Comparison of ENCODE assay signal across 12 cellular contexts in the genomic region with DNA sequence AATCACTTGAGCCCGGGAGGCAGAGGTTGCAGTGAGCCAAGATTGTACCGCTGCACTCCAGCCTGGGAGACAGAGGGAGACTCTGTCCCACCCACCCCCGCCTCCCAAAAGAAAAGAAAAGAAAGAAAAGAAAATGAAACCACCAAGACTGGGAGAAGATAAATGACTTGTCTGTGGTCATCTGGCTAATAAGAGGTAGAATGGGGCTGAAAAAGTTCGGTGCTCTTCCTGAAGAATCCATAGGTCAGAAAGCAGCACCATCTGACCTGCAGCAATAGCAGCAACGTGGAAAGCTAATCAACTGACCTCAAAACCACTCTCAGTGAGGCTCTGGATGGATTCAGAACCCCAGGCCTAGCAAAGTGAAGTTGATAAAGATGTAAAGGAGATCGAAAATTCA. TPM values are rescaled to one million over a fixed set of nuclear protein-coding genes. Genes with fewer than 3 reads are reported as not detected.
DNase-seq lines count a peak whose midpoint lies in the region; ATAC-seq, FAIRE-seq and TF ChIP-seq lines count a peak whose summit lies in the region.
"Had no signal": no experiment of that assay in that cellular context is flagged by ENCODE, and none has a peak within 500 bp of the region (broad histone marks: within the 10 kb centered on the region; RNA-seq: fewer than 3 reads in every experiment).

No MANE protein-coding gene starts in this region.

- H3K36me3 ChIP-seq in PC-9 (ENCODE audit: low read depth) (peaks cover 32% of the 10 kb centered on the region), prostate gland (no peaks in the 10 kb centered on the region)

- TF ChIP-seq CTCF in A549 (IDR thresholded peaks at IDR 0.05) (no peak), PC-9 (conservative IDR thresholded peaks at IDR 0.05) (no peak), prostate gland (IDR thresholded peaks at IDR 0.05) (no peak)

- H3K4me3 Mint-ChIP-seq in naive thymus-derived CD8-positive, alpha-beta T cell: no peak overlapping the region
- H3K4me3 Mint-ChIP-seq: CD14-positive monocyte had no signal

- H3K4me1 Mint-ChIP-seq in naive thymus-derived CD8-positive, alpha-beta T cell: peaks cover 4 to 29% (median 16%) of the 10 kb centered on the region in 4 donors

- H3K27me3 Mint-ChIP-seq in naive thymus-derived CD8-positive, alpha-beta T cell: no peaks in the 10 kb centered on the region

- H3K27me3 ChIP-seq in PC-9 (ENCODE audit: insufficient read depth, low read depth) (no peaks in the 10 kb centered on the region), prostate gland (replicated peaks; ENCODE audit: insufficient read depth) (no peaks in the 10 kb centered on the region)

- POLR2A ChIA-PET in A549 (lab: Yijun Ruan, JAX): interaction anchor here (1.0 to 1.2 kb wide), 2 partner anchors 18 to 21 kb away, joined by 4 to 8 read pairs; no protein-coding TSS in a partner anchor
- POLR2A ChIA-PET in PC-9 (lab: Charles Lee; ENCODE audit: unreplicated experiment): interaction anchor here (0.6 to 0.7 kb wide), 4 partner anchors 17 to 192 kb away, joined by 3 to 16 read pairs (median 4); no protein-coding TSS in a partner anchor
- POLR2A ChIA-PET in naive thymus-derived CD8-positive, alpha-beta T cell (lab: Charles Lee): no interaction called here

- TF ChIP-seq POLR2A in A549 (IDR thresholded peaks at IDR 0.05; ENCODE audit: low read length): no peak
- no peak for TF ChIP-seq POLR2A in prostate gland (IDR thresholded peaks at IDR 0.05)

- H3K4me3 ChIP-seq in A549 (no peak overlapping the region), PC-9 (no peak overlapping the region), prostate gland (no peak overlapping the region)

- no TSS peak for BruUV-seq in PC-9 (replicated peaks; lab: Mats Ljungman, UMichigan)

- peak overlapping the region in 2 of 10 donors; percentile 9 to 92 for H3K27ac Mint-ChIP-seq in naive thymus-derived CD8-positive, alpha-beta T cell

- H3K9me2 ChIP-seq in PC-9 (ENCODE audit: insufficient read depth): no peaks in the 10 kb centered on the region

- no peak for FAIRE-seq in A549 (lab: Jason Lieb, UNC)

- no peaks in the 10 kb centered on the region for H3K9me3 Mint-ChIP-seq in naive thymus-derived CD8-positive, alpha-beta T cell
- H3K9me3 Mint-ChIP-seq: CD14-positive monocyte had no signal

- H4K20me1 ChIP-seq in PC-9 (ENCODE audit: insufficient read depth): no peaks in the 10 kb centered on the region

- TF ChIP-seq RAD21 in A549 (conservative IDR thresholded peaks at IDR 0.05 in 1 of 2, IDR thresholded peaks at IDR 0.05 in 1 of 2): no peak

- peaks cover 35% of the 10 kb centered on the region for H3F3A ChIP-seq in PC-9 (ENCODE audit: insufficient read depth, low read depth)

- 90% methylated on average over 6 of the region's 6 CpGs for WGBS in A549 (ENCODE audit: missing lambda C conversion rate)
- 95% methylated on average over 6 of the region's 6 CpGs for WGBS in prostate gland

- intact Hi-C loops in PC-9 (cut with micrococcal nuclease; ENCODE audit: unreplicated experiment): loop anchor here (5.0 kb wide), 1 partner anchor 100 kb away; the partner anchor contains the start of gene CORO1C
- intact Hi-C loops in prostate gland (cut with DNase I): no loop called here

- H3K4me1 ChIP-seq in A549: peaks cover 57% of the 10 kb centered on the region
- H3K4me1 ChIP-seq in PC-9 (replicated peaks; ENCODE audit: insufficient read depth): peaks cover 34% of the 10 kb centered on the region
- no peaks in the 10 kb centered on the region for H3K4me1 ChIP-seq in prostate gland (replicated peaks)

- peak overlapping the region; percentile 71 for H3K4me2 ChIP-seq in A549
- H3K4me2 ChIP-seq in PC-9: peak overlapping the region; percentile 79

- H3K79me2 ChIP-seq in PC-9 (ENCODE audit: low read depth): peaks cover 61% of the 10 kb centered on the region

- peaks cover 0 to 50% (median 6%) of the 10 kb centered on the region in 3 donors for H3K36me3 Mint-ChIP-seq in naive thymus-derived CD8-positive, alpha-beta T cell

- DNase-seq in A549 (ENCODE audit: low read depth in 1 of 2, low spot score in 1 of 2) (no peak), PC-9 (no peak), epithelial cell of prostate (ENCODE audit: low read depth, low spot score) (no peak), prostate gland (ENCODE audit: low spot score) (no peak), NCI-H1436 (lab: John Stamatoyannopoulos, UW) (no peak), putamen (ENCODE audit: low spot score) (no peak)
- DNase-seq in naive thymus-derived CD8-positive, alpha-beta T cell: no peak
- DNase-seq: NCI-H2081; stimulated activated CD4-positive, alpha-beta T cell treated with anti-CD3 and anti-CD28 coated beads, Interleukin-4, amount 100 ng/mL, for 24 hours had no signal

- CTCF ChIA-PET in A549 (lab: Yijun Ruan, JAX) (interaction anchor here (0.9 to 2.0 kb wide), 3 partner anchors 10 to 172 kb away, joined by 3 to 10 read pairs (median 3); no protein-coding TSS in a partner anchor), PC-9 (lab: Charles Lee) (interaction anchor here (0.6 to 0.8 kb wide), 2 partner anchors 119 to 168 kb away, joined by 3 read pairs; no protein-coding TSS in a partner anchor)

- ATAC-seq in A549: no peak
- no peak for ATAC-seq in naive thymus-derived CD8-positive, alpha-beta T cell
- ATAC-seq in GM18858 (IDR thresholded peaks at IDR 0.05; ENCODE audit: unreplicated experiment): no peak

- no peak for TF ChIP-seq EP300 in A549 (IDR thresholded peaks at IDR 0.05)

- H3K27ac ChIP-seq in A549 (peak overlapping the region; percentile 69 to 72), PC-9 (peak overlapping the region; percentile 93), epithelial cell of prostate (peak overlapping the region; percentile 99), prostate gland (peak overlapping the region; percentile 17 to 29)

- no peak overlapping the region for H2AFZ ChIP-seq in PC-9

- H3K9me3 ChIP-seq in A549 (no peaks in the 10 kb centered on the region), PC-9 (ENCODE audit: insufficient read depth, low read depth) (no peaks in the 10 kb centered on the region), prostate gland (no peaks in the 10 kb centered on the region)

TF ChIP-seq in A549, 52 proteins besides CTCF, POLR2A, EP300 and RAD21:
- TF ChIP-seq HOXA7 (CRISPR knock-in tag; IDR thresholded peaks at IDR 0.05): no peak
- TF ChIP-seq TFCP2L1 (CRISPR knock-in tag; IDR thresholded peaks at IDR 0.05): no peak
- no peak for TF ChIP-seq RNF2 (IDR thresholded peaks at IDR 0.05; ENCODE audit: borderline replicate concordance, low read depth)
- TF ChIP-seq ZNF302 (CRISPR knock-in tag; IDR thresholded peaks at IDR 0.05): no peak
- TF ChIP-seq HOXB13 (CRISPR knock-in tag; IDR thresholded peaks at IDR 0.05; ENCODE audit: low read depth): no peak
- TF ChIP-seq, protein P1, sequence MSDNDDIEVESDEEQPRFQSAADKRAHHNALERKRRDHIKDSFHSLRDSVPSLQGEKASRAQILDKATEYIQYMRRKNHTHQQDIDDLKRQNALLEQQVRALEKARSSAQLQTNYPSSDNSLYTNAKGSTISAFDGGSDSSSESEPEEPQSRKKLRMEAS (IDR thresholded peaks at IDR 0.05): no peak
- no peak for TF ChIP-seq NPAS2 (CRISPR knock-in tag; IDR thresholded peaks at IDR 0.05; ENCODE audit: borderline replicate concordance)
- TF ChIP-seq KDM1A (IDR thresholded peaks at IDR 0.05; ENCODE audit: low read depth): no peak

RNA-seq across cellular contexts. Expression of gene SSH1, which starts 25.2 kb away (rescaled TPM):
- 24.1 and 26.2 TPM in 2 replicates for polyA plus RNA-seq in A549 (2011; rRNA removed)
- 14.4 and 19.0 TPM in 2 replicates for polyA plus RNA-seq in A549 (2012; cell fraction: cytosol; rRNA removed)
- polyA plus RNA-seq in A549 (2012; cell fraction: nucleus; rRNA removed): 24.4 and 26.2 TPM in 2 replicates
- 15.4 to 16.7 TPM (median 16.6 TPM) in 3 replicates for polyA plus RNA-seq in A549 (2017; fragmentation: RNase III; extraction: RNeasy Plus Mini Kit Qiagen cat#74134 plus additional on column Dnase treatment)
- 35.1 and 37.2 TPM in 2 replicates for polyA minus RNA-seq in A549 (2011; rRNA and poly(A)+ RNA removed)
- 54.5 and 62.1 TPM in 2 replicates for total RNA-seq in PC-9 (2021)
- total RNA-seq in prostate gland: 10 to 100 TPM; 11.0 to 37.2 TPM
- total RNA-seq in naive thymus-derived CD8-positive, alpha-beta T cell: 10 to 100 TPM; 29.6 to 30.1 TPM
- 1 to 10 TPM; 3.9 to 9.0 (median 6.0) TPM for polyA plus RNA-seq in naive thymus-derived CD8-positive, alpha-beta T cell

RNA-seq across cellular contexts. Expression of gene DAO, which starts 47.7 kb away (rescaled TPM):
- not detected in 2 replicates for polyA plus RNA-seq in A549 (2011; rRNA removed)
- polyA plus RNA-seq in A549 (2012; cell fraction: cytosol; rRNA removed): 0.01 TPM in 1 of 2 replicates, not detected in the other
- not detected in 2 replicates for polyA plus RNA-seq in A549 (2012; cell fraction: nucleus; rRNA removed)
- not detected in 3 replicates for polyA plus RNA-seq in A549 (2017; fragmentation: RNase III; extraction: RNeasy Plus Mini Kit Qiagen cat#74134 plus additional on column Dnase treatment)
- polyA minus RNA-seq in A549 (2011; rRNA and poly(A)+ RNA removed): not detected in 2 replicates
- total RNA-seq in PC-9 (2021): not detected in 2 replicates
- not detected for total RNA-seq in prostate gland
- total RNA-seq in naive thymus-derived CD8-positive, alpha-beta T cell: not detected
- polyA plus RNA-seq in naive thymus-derived CD8-positive, alpha-beta T cell: not detected
- total RNA-seq: mononuclear cell had no signal
- polyA plus RNA-seq: CD14-positive monocyte had no signal

Comparison
In these comparisons a context has a peak if more than half of its experiments do, and no peak if none do; other contexts are left out.
1. H3K27ac ChIP-seq: peak in every context shown above with its lines; median percentile 99 in epithelial cell of prostate; 93 in PC-9; 70 in A549; 23 in prostate gland.